Comparison of ENCODE assay signal across 20 cellular contexts in the genomic region with DNA sequence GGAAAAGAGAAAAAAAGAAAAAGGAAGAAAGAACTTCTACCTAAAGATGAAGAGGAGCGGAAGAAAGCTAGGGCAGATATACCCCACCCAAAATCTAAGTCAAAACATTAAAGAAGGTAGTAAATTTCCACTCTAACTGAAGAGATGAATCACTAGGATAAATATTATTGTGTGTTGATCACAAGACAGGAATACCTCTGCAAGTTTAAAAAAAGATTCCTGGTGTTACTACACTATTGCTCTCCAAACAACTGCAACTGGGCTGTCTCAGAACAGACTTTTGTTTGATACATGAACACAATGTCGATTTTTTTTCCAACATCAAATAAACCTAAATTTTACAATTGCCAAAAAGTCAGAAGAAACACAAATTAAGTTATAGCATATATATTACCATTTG.
"Had no signal": no experiment of that assay in that cellular context is flagged by ENCODE, and none has a peak within 500 bp of the region (broad histone marks: within the 10 kb centered on the region; RNA-seq: fewer than 3 reads in every experiment).

No MANE protein-coding gene starts in this region.

- H3K9me3 Mint-ChIP-seq: activated CD4-positive, alpha-beta memory T cell treated with anti-CD3 and anti-CD28 coated beads, Interleukin-2, amount 10 ng/mL, durations not matched to agents 7 days and 5 days; activated T-cell treated with anti-CD3 and anti-CD28 coated beads, Interleukin-2, amount 50 U/mL, for 4 hours; central memory CD8-positive, alpha-beta T cell; natural killer cell; stimulated activated naive CD8-positive, alpha-beta T cell treated with anti-CD3 and anti-CD28 coated beads, Interleukin-15, amount 100 ng/mL, for 72 hours; T-cell; type B pancreatic cell had no signal

- H3K4me3 Mint-ChIP-seq: activated CD4-positive, alpha-beta memory T cell treated with anti-CD3 and anti-CD28 coated beads, Interleukin-2, amount 10 ng/mL, durations not matched to agents 7 days and 5 days; activated CD4-positive, alpha-beta T cell treated with anti-CD3 and anti-CD28 coated beads for 36 hours; activated naive CD8-positive, alpha-beta T cell; activated T-cell treated with anti-CD3 and anti-CD28 coated beads, Interleukin-2, amount 50 U/mL, for 4 hours; central memory CD8-positive, alpha-beta T cell; natural killer cell; stimulated activated naive CD8-positive, alpha-beta T cell treated with anti-CD3 and anti-CD28 coated beads, Interleukin-15, amount 100 ng/mL, for 72 hours; T-cell; type B pancreatic cell had no signal

- ATAC-seq: activated CD4-positive, alpha-beta T cell treated with anti-CD3 and anti-CD28 coated beads for 36 hours; activated T-cell treated with anti-CD3 and anti-CD28 coated beads, Interleukin-2, amount 50 U/mL, for 4 hours; heart left ventricle; left lung; mucosa of descending colon; natural killer cell; right lobe of liver; stimulated activated naive CD8-positive, alpha-beta T cell treated with anti-CD3 and anti-CD28 coated beads, Interleukin-15, amount 100 ng/mL, for 72 hours; T-cell had no signal

- DNase-seq: activated CD4-positive, alpha-beta memory T cell treated with anti-CD3 and anti-CD28 coated beads, Interleukin-2, amount 10 ng/mL, durations not matched to agents 7 days and 5 days; activated CD4-positive, alpha-beta T cell treated with anti-CD3 and anti-CD28 coated beads for 36 hours; activated gamma-delta T cell treated with Interleukin-2 at 50 U/mL for 16 hours; activated T-cell treated with anti-CD3 and anti-CD28 coated beads, Interleukin-2, amount 50 U/mL, for 4 hours; anterior cingulate cortex; brain microvascular endothelial cell; effector memory CD4-positive, alpha-beta T cell; heart left ventricle; kidney; left lung; mucosa of descending colon; natural killer cell; right lobe of liver; spleen; stimulated activated naive CD8-positive, alpha-beta T cell treated with anti-CD3 and anti-CD28 coated beads, Interleukin-15, amount 100 ng/mL, for 72 hours; T-cell; WERI-Rb-1 had no signal

- H3K27ac Mint-ChIP-seq: activated CD4-positive, alpha-beta memory T cell treated with anti-CD3 and anti-CD28 coated beads, Interleukin-2, amount 10 ng/mL, durations not matched to agents 7 days and 5 days; activated naive CD8-positive, alpha-beta T cell; natural killer cell; T-cell; type B pancreatic cell had no signal

- H3K27me3 Mint-ChIP-seq: activated CD4-positive, alpha-beta memory T cell treated with anti-CD3 and anti-CD28 coated beads, Interleukin-2, amount 10 ng/mL, durations not matched to agents 7 days and 5 days; activated CD4-positive, alpha-beta T cell treated with anti-CD3 and anti-CD28 coated beads for 36 hours; activated naive CD8-positive, alpha-beta T cell; central memory CD8-positive, alpha-beta T cell; stimulated activated naive CD8-positive, alpha-beta T cell treated with anti-CD3 and anti-CD28 coated beads, Interleukin-15, amount 100 ng/mL, for 72 hours; T-cell; type B pancreatic cell had no signal
